ENCODE assay signal across 10 cellular contexts in the genomic region with DNA sequence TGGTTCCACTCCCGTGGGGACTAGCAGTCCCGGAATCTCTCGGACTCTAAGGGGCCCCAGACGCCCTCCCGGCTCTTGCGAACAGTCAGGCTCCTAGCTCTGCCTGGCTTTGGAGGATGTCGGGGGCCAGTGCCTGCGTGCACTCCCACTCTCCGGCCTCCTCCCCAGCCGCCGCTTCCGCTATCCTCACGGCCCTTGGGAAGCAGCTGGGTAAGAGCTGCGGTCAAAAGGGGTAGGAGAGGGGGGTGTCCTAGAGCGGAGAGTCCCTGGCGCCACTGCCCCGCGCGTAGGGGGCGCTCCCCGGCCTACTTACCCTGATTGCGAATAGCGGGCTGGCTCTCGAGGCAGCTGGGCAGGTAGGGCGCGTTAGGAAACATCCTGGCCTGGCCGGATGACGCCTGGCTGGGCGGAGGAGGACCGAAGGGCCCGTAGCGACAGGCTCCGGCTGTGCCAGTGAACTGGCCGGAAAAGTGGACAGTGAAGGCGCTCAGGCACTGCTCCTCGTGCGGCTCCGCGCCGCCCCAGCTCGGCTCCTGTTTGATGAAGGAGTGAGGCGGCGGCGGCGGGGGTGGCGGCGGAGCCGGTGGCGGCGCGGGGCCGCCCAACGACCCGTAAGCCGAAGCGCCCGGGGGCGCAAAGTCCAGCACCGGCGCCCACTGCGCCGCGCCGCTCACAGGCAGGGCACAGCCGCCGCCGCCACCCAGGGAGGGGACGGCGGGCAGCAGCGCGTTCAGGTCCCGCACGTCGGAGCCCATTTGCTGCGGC. TPM values are rescaled to one million over a fixed set of nuclear protein-coding genes. Genes with fewer than 3 reads are reported as not detected.
A peak's percentile ranks its signal among the peaks of the same experiment; 100 is the strongest.
DNase-seq lines count a peak whose midpoint lies in the region; ATAC-seq and TF ChIP-seq lines count a peak whose summit lies in the region.
"Had no signal": no experiment of that assay in that cellular context is flagged by ENCODE, and none has a peak within 500 bp of the region (broad histone marks: within the 10 kb centered on the region; RNA-seq: fewer than 3 reads in every experiment).

No MANE protein-coding gene starts in this region.

- H3K9me3 Mint-ChIP-seq in Caco-2 (ENCODE audit: unreplicated experiment) (no peaks in the 10 kb centered on the region), nephron (peaks cover 2% of the 10 kb centered on the region)

- intact Hi-C loops in Caco-2 (cut with micrococcal nuclease; ENCODE audit: unreplicated experiment): no loop called here

- no peaks in the 10 kb centered on the region; the same call in 1 of the 2 replicates for H3K27me3 ChIP-seq in Caco-2 (replicated peaks; ENCODE audit: control insufficient read depth, insufficient read depth, low read length)

- H3K27me3 Mint-ChIP-seq in Caco-2 (ENCODE audit: insufficient read depth, unreplicated experiment) (no peaks in the 10 kb centered on the region), nephron (ENCODE audit: low read depth) (peaks cover 89% of the 10 kb centered on the region)

- no TSS peak for BruUV-seq in Caco-2 (replicated peaks; lab: Mats Ljungman, UMichigan)

- DNase-seq in Caco-2: peak; percentile 58 to 69
- DNase-seq in coronary artery (ENCODE audit: low spot score): no peak
- no peak for DNase-seq in germinal center (ENCODE audit: low spot score)
- DNase-seq in NCI-H2081 treated with DMSO at 0.1 percent for 48 hours (lab: John Stamatoyannopoulos, UW): no peak
- DNase-seq in SHP77 treated with DMSO at 0.1 percent for 48 hours (lab: John Stamatoyannopoulos, UW): no peak
- DNase-seq: transverse colon had no signal

- H3K36me3 Mint-ChIP-seq in Caco-2 (ENCODE audit: insufficient read depth, unreplicated experiment) (no peaks in the 10 kb centered on the region), nephron (ENCODE audit: low read depth) (peaks cover 57% of the 10 kb centered on the region)

- H3K4me1 Mint-ChIP-seq in Caco-2 (ENCODE audit: low read depth, unreplicated experiment) (no peaks in the 10 kb centered on the region), nephron (peaks cover 42% of the 10 kb centered on the region)

- no peak for ATAC-seq in GM19397 (IDR thresholded peaks at IDR 0.05; ENCODE audit: unreplicated experiment)

- H3K36me3 ChIP-seq in Caco-2 (ENCODE audit: control insufficient read depth, insufficient read depth, low read length) (no peaks in the 10 kb centered on the region), KOPT-K1 (ENCODE audit: insufficient read depth, low read length) (no peaks in the 10 kb centered on the region)
- H3K36me3 ChIP-seq: transverse colon had no signal

- H3K4me3 Mint-ChIP-seq in Caco-2 (ENCODE audit: unreplicated experiment) (peak overlapping the region; percentile 86), nephron (peak overlapping the region; percentile 94 to 99 (median 95))

- peak overlapping the region; percentile 77 for H3K27ac Mint-ChIP-seq in Caco-2 (ENCODE audit: unreplicated experiment)
- H3K27ac Mint-ChIP-seq in nephron: peak overlapping the region; percentile 95 to 98 (median 97)

- POLR2A ChIA-PET in Caco-2 (lab: Charles Lee): interaction anchor here (0.6 to 1.5 kb wide), 3 partner anchors 35 to 152 kb away, joined by 3 to 10 read pairs (median 3); no protein-coding TSS in a partner anchor

- H3K4me3 ChIP-seq in Caco-2 (ENCODE audit: low read depth, low read length) (peak overlapping the region; percentile 71), coronary artery (peak overlapping the region; percentile 69)

- peaks cover 4% of the 10 kb centered on the region; the same call in 1 of the 2 replicates for H3K4me1 ChIP-seq in Caco-2

- TF ChIP-seq CTCF in Caco-2 (IDR thresholded peaks at IDR 0.05; ENCODE audit: insufficient read depth in 1 of 2, low read depth in 1 of 2, low read length in 1 of 2, severe bottlenecking in 1 of 2, unreplicated experiment in 1 of 2) (peak; percentile 27 to 39), coronary artery (IDR thresholded peaks at IDR 0.05) (no peak), nephron (IDR thresholded peaks at IDR 0.05; ENCODE audit: unreplicated experiment in 3 of 3) (peak in 2 of 3 experiments; percentile 22 to 38)

- H3K27ac ChIP-seq in KOPT-K1 (ENCODE audit: low read depth, low read length, poor library complexity, severe bottlenecking) (peak overlapping the region; percentile 68), coronary artery (peak overlapping the region in 1 of 2 donors; percentile 42)
- H3K27ac ChIP-seq: transverse colon, VCaP had no signal

- no peaks in the 10 kb centered on the region for H3K9me3 ChIP-seq in Caco-2
- H3K9me3 ChIP-seq in KOPT-K1 (ENCODE audit: insufficient read depth, low read length, poor library complexity, severe bottlenecking): peaks cover 74% of the 10 kb centered on the region
- H3K9me3 ChIP-seq: transverse colon had no signal

- CTCF ChIA-PET in Caco-2 (lab: Charles Lee): interaction anchor here (0.7 to 1.0 kb wide), 2 partner anchors 28 to 357 kb away, joined by 4 to 7 read pairs; no protein-coding TSS in a partner anchor

RNA-seq across cellular contexts. Expression of a gene that starts 0.8 kb away (rescaled TPM):
- 4.7 and 6.0 TPM in 2 replicates for total RNA-seq in Caco-2 (2022)

Comparison
In these comparisons a context has a peak if more than half of its experiments do, and no peak if none do; other contexts are left out.
1. DNase-seq: peak in Caco-2 (2 of 2); none in coronary artery (single experiment), germinal center (single experiment), NCI-H2081 treated with DMSO at 0.1 percent for 48 hours (single experiment) and SHP77 treated with DMSO at 0.1 percent for 48 hours (single experiment).